In genomic region chr19:12365094-12365371, GRCh38 we compare ENCODE assay signal across 8 cellular contexts. TPM values are rescaled to one million over a fixed set of nuclear protein-coding genes. Genes with fewer than 3 reads are reported as not detected.
A peak's percentile ranks its signal among the peaks of the same experiment; 100 is the strongest.
DNase-seq lines count a peak whose midpoint lies in the region; ATAC-seq and TF ChIP-seq lines count a peak whose summit lies in the region.

No MANE protein-coding gene starts in this region.

- H3K36me3 ChIP-seq in CD8-positive, alpha-beta memory T cell (ENCODE audit: insufficient read depth, low read length) = no peaks in the 10 kb centered on the region
- no peaks in the 10 kb centered on the region for H3K36me3 ChIP-seq in osteoblast (ENCODE audit: insufficient read depth, low read length)

- peak overlapping the region; percentile 87 to 96 (median 94) for H3K4me3 Mint-ChIP-seq in CD8-positive, alpha-beta memory T cell
- peak overlapping the region; percentile 93 for H3K4me3 Mint-ChIP-seq in activated CD4-positive, alpha-beta memory T cell treated with anti-CD3 and anti-CD28 coated beads for 36 hours

- H3K27me3 Mint-ChIP-seq in CD8-positive, alpha-beta memory T cell = no peaks in the 10 kb centered on the region
- peaks cover 2% of the 10 kb centered on the region for H3K27me3 Mint-ChIP-seq in activated CD4-positive, alpha-beta memory T cell treated with anti-CD3 and anti-CD28 coated beads for 36 hours

- peaks cover 11% of the 10 kb centered on the region for H3K4me1 ChIP-seq in CD8-positive, alpha-beta memory T cell (ENCODE audit: insufficient read depth, low read length)
- H3K4me1 ChIP-seq in osteoblast (ENCODE audit: insufficient read depth, low read length) = peaks cover 10% of the 10 kb centered on the region

- peak in 1 of 5 donors; percentile 44 for DNase-seq in CD8-positive, alpha-beta memory T cell
- no peak for DNase-seq in activated CD4-positive, alpha-beta memory T cell treated with anti-CD3 and anti-CD28 coated beads for 36 hours
- peak; percentile 18 to 57 for DNase-seq in foreskin fibroblast
- peak; percentile 94 for DNase-seq in osteoblast (ENCODE audit: insufficient read length, low spot score, missing footprints)
- DNase-seq in effector CD4-positive, alpha-beta T cell = no peak

- peaks cover 0 to 8% (median 6%) of the 10 kb centered on the region in 3 donors for H3K36me3 Mint-ChIP-seq in CD8-positive, alpha-beta memory T cell
- H3K36me3 Mint-ChIP-seq in activated CD4-positive, alpha-beta memory T cell treated with anti-CD3 and anti-CD28 coated beads for 36 hours = no peaks in the 10 kb centered on the region

- TF ChIP-seq CTCF in foreskin fibroblast (IDR thresholded peaks at IDR 0.05; ENCODE audit: low read depth, low read length) (no peak), osteoblast (IDR thresholded peaks at IDR 0.05; ENCODE audit: extremely low read depth, low read depth, low read length) (no peak)

- H3K9me3 Mint-ChIP-seq in CD8-positive, alpha-beta memory T cell = peaks cover 0 to 6% (median 0%) of the 10 kb centered on the region in 5 donors
- no peaks in the 10 kb centered on the region for H3K9me3 Mint-ChIP-seq in activated CD4-positive, alpha-beta memory T cell treated with anti-CD3 and anti-CD28 coated beads for 36 hours

- H3K27ac ChIP-seq in CD8-positive, alpha-beta memory T cell (ENCODE audit: low read depth, low read length) = peak overlapping the region; percentile 69
- H3K27ac ChIP-seq in osteoblast (ENCODE audit: low read depth, low read length) = peak overlapping the region; percentile 84

- no peaks in the 10 kb centered on the region for H4K20me1 ChIP-seq in osteoblast (ENCODE audit: insufficient read depth, low read length)

- H3K4me3 ChIP-seq in CD8-positive, alpha-beta memory T cell (ENCODE audit: low read length) = peak overlapping the region; percentile 63
- H3K4me3 ChIP-seq in foreskin fibroblast (ENCODE audit: low read depth in 1 of 2, low read length in 2 of 2) (peak overlapping the region; percentile 82 to 84), osteoblast (ENCODE audit: insufficient read depth, low read length) (peak overlapping the region; percentile 81)

- peak overlapping the region in 4 of 8 donors; percentile 50 to 78 (median 72) for H3K27ac Mint-ChIP-seq in CD8-positive, alpha-beta memory T cell
- H3K27ac Mint-ChIP-seq in activated CD4-positive, alpha-beta memory T cell treated with anti-CD3 and anti-CD28 coated beads for 36 hours = peak overlapping the region; percentile 33

- intact Hi-C loops in activated CD4-positive, alpha-beta memory T cell treated with anti-CD3 and anti-CD28 coated beads for 36 hours (cut with micrococcal nuclease) = loop anchor here (1.0 kb wide), 3 partner anchors 34 to 163 kb away; partner anchors contain the start of gene ZNF799

- peak overlapping the region; percentile 81 for H3K4me2 ChIP-seq in osteoblast (ENCODE audit: insufficient read depth, low read length)

- POLR2A ChIA-PET in CD8-positive, alpha-beta memory T cell (lab: Charles Lee) = interaction anchor here (0.5 to 2.0 kb wide), 6 partner anchors 32 to 441 kb away, joined by 3 to 18 read pairs (median 3); partner anchors contain the start of gene ZNF563
- POLR2A ChIA-PET in activated CD4-positive, alpha-beta memory T cell treated with anti-CD3 and anti-CD28 coated beads for 36 hours (lab: Charles Lee) = interaction anchor here (0.9 to 2.2 kb wide), 3 partner anchors 32 to 131 kb away, joined by 3 to 19 read pairs (median 6); partner anchors contain the start of gene ZNF563

- peak overlapping the region; percentile 94 for H2AFZ ChIP-seq in osteoblast (ENCODE audit: low read length)

- no peaks in the 10 kb centered on the region for H3K9me3 ChIP-seq in CD8-positive, alpha-beta memory T cell (ENCODE audit: low read length)
- H3K9me3 ChIP-seq in osteoblast (ENCODE audit: low read depth, low read length) = no peaks in the 10 kb centered on the region

- peaks cover 21 to 25% (median 22%) of the 10 kb centered on the region in 3 donors for H3K4me1 Mint-ChIP-seq in CD8-positive, alpha-beta memory T cell
- peaks cover 16% of the 10 kb centered on the region for H3K4me1 Mint-ChIP-seq in activated CD4-positive, alpha-beta memory T cell treated with anti-CD3 and anti-CD28 coated beads for 36 hours (ENCODE audit: low read depth)

- H3K27me3 ChIP-seq in CD8-positive, alpha-beta memory T cell (ENCODE audit: insufficient read depth, low read length, poor library complexity, severe bottlenecking) = no peaks in the 10 kb centered on the region
- H3K27me3 ChIP-seq in osteoblast (ENCODE audit: insufficient read depth, low read length) = no peaks in the 10 kb centered on the region

- CTCF ChIA-PET in CD8-positive, alpha-beta memory T cell (lab: Charles Lee) = interaction anchor here (0.9 to 1.2 kb wide), 3 partner anchors 32 to 440 kb away, joined by 3 to 6 read pairs (median 3); partner anchors contain the start of genes ZNF136, ZNF563 and ZNF700
- CTCF ChIA-PET in activated CD4-positive, alpha-beta memory T cell treated with anti-CD3 and anti-CD28 coated beads for 36 hours (lab: Charles Lee) = interaction anchor here (0.6 to 1.9 kb wide), 10 partner anchors 10 to 441 kb away, joined by 3 to 11 read pairs (median 4); partner anchors contain the start of genes ZNF136, ZNF443 and ZNF563

- ATAC-seq in HG02610 (IDR thresholded peaks at IDR 0.05; ENCODE audit: unreplicated experiment) (peak; percentile 9), GM21723 (IDR thresholded peaks at IDR 0.05; ENCODE audit: unreplicated experiment) (no peak), GM18858 (IDR thresholded peaks at IDR 0.05; ENCODE audit: unreplicated experiment) (no peak)

- peaks cover 11% of the 10 kb centered on the region for H3K79me2 ChIP-seq in osteoblast (ENCODE audit: insufficient read depth, low read length)

RNA-seq across cellular contexts. Expression of gene ZNF442, which starts 0.5 kb away (rescaled TPM):
- 1 to 10 TPM; 2.2 to 2.5 TPM for total RNA-seq in CD8-positive, alpha-beta memory T cell
- 1.1 TPM for polyA plus RNA-seq in CD8-positive, alpha-beta memory T cell
- 1 to 10 TPM; 2.3 TPM for total RNA-seq in activated CD4-positive, alpha-beta memory T cell treated with anti-CD3 and anti-CD28 coated beads for 36 hours
- 3.5 and 4.0 TPM in 2 replicates for total RNA-seq in osteoblast

RNA-seq across cellular contexts. Expression of gene ZNF563, which starts 31.6 kb away (rescaled TPM):
- 1 to 10 TPM; 2.8 to 3.5 TPM for total RNA-seq in CD8-positive, alpha-beta memory T cell
- 3.5 TPM for polyA plus RNA-seq in CD8-positive, alpha-beta memory T cell
- 1 to 10 TPM; 6.1 to 6.3 TPM for total RNA-seq in activated CD4-positive, alpha-beta memory T cell treated with anti-CD3 and anti-CD28 coated beads for 36 hours
- total RNA-seq in osteoblast = 4.3 and 4.4 TPM in 2 replicates

RNA-seq across cellular contexts. Expression of gene ZNF799, which starts 36.0 kb away (rescaled TPM):
- 1 to 10 TPM; 3.6 TPM for total RNA-seq in CD8-positive, alpha-beta memory T cell
- 7.2 TPM for polyA plus RNA-seq in CD8-positive, alpha-beta memory T cell
- total RNA-seq in activated CD4-positive, alpha-beta memory T cell treated with anti-CD3 and anti-CD28 coated beads for 36 hours = 1 to 10 TPM; 4.2 to 4.7 TPM
- total RNA-seq in osteoblast = 3.2 and 3.3 TPM in 2 replicates

Comparison
In these comparisons a context has a peak if more than half of its experiments do, and no peak if none do; other contexts are left out.
1. DNase-seq: peak in foreskin fibroblast (2 of 2) and osteoblast (single experiment); none in activated CD4-positive, alpha-beta memory T cell treated with anti-CD3 and anti-CD28 coated beads for 36 hours (single experiment) and effector CD4-positive, alpha-beta T cell (single experiment).
2. Peak in every context shown above with its lines, with median percentiles within 50 percentile points of each other: H3K4me3 ChIP-seq.